In the genomic region with DNA sequence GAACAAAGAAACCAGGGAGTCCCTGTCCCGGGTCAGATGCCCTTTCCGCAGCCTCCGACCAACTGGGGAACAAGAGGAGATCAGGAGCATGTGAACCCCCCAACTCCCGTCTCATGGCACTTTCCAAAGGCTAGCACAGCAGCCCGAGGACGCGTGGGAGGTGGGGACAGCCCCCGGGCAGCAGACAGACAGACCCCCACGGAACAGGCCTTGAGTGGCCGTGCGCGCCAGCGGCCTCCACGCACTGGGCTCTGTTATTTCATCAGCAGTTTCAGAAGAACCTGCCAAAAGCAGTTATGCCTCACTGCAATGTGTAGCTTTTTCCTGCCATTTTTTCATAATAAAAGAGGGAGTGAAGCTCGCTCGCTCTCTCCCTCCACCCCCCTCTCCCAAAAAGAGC, we compare ENCODE assay signal across 1 cellular context.
A peak's percentile ranks its signal among the peaks of the same experiment; 100 is the strongest.
TF ChIP-seq lines count a peak whose summit lies in the region.

No MANE protein-coding gene starts in this region.

TF ChIP-seq in H1, 55 proteins besides CTCF, POLR2A, EP300 and RAD21:
- TF ChIP-seq, protein P1, sequence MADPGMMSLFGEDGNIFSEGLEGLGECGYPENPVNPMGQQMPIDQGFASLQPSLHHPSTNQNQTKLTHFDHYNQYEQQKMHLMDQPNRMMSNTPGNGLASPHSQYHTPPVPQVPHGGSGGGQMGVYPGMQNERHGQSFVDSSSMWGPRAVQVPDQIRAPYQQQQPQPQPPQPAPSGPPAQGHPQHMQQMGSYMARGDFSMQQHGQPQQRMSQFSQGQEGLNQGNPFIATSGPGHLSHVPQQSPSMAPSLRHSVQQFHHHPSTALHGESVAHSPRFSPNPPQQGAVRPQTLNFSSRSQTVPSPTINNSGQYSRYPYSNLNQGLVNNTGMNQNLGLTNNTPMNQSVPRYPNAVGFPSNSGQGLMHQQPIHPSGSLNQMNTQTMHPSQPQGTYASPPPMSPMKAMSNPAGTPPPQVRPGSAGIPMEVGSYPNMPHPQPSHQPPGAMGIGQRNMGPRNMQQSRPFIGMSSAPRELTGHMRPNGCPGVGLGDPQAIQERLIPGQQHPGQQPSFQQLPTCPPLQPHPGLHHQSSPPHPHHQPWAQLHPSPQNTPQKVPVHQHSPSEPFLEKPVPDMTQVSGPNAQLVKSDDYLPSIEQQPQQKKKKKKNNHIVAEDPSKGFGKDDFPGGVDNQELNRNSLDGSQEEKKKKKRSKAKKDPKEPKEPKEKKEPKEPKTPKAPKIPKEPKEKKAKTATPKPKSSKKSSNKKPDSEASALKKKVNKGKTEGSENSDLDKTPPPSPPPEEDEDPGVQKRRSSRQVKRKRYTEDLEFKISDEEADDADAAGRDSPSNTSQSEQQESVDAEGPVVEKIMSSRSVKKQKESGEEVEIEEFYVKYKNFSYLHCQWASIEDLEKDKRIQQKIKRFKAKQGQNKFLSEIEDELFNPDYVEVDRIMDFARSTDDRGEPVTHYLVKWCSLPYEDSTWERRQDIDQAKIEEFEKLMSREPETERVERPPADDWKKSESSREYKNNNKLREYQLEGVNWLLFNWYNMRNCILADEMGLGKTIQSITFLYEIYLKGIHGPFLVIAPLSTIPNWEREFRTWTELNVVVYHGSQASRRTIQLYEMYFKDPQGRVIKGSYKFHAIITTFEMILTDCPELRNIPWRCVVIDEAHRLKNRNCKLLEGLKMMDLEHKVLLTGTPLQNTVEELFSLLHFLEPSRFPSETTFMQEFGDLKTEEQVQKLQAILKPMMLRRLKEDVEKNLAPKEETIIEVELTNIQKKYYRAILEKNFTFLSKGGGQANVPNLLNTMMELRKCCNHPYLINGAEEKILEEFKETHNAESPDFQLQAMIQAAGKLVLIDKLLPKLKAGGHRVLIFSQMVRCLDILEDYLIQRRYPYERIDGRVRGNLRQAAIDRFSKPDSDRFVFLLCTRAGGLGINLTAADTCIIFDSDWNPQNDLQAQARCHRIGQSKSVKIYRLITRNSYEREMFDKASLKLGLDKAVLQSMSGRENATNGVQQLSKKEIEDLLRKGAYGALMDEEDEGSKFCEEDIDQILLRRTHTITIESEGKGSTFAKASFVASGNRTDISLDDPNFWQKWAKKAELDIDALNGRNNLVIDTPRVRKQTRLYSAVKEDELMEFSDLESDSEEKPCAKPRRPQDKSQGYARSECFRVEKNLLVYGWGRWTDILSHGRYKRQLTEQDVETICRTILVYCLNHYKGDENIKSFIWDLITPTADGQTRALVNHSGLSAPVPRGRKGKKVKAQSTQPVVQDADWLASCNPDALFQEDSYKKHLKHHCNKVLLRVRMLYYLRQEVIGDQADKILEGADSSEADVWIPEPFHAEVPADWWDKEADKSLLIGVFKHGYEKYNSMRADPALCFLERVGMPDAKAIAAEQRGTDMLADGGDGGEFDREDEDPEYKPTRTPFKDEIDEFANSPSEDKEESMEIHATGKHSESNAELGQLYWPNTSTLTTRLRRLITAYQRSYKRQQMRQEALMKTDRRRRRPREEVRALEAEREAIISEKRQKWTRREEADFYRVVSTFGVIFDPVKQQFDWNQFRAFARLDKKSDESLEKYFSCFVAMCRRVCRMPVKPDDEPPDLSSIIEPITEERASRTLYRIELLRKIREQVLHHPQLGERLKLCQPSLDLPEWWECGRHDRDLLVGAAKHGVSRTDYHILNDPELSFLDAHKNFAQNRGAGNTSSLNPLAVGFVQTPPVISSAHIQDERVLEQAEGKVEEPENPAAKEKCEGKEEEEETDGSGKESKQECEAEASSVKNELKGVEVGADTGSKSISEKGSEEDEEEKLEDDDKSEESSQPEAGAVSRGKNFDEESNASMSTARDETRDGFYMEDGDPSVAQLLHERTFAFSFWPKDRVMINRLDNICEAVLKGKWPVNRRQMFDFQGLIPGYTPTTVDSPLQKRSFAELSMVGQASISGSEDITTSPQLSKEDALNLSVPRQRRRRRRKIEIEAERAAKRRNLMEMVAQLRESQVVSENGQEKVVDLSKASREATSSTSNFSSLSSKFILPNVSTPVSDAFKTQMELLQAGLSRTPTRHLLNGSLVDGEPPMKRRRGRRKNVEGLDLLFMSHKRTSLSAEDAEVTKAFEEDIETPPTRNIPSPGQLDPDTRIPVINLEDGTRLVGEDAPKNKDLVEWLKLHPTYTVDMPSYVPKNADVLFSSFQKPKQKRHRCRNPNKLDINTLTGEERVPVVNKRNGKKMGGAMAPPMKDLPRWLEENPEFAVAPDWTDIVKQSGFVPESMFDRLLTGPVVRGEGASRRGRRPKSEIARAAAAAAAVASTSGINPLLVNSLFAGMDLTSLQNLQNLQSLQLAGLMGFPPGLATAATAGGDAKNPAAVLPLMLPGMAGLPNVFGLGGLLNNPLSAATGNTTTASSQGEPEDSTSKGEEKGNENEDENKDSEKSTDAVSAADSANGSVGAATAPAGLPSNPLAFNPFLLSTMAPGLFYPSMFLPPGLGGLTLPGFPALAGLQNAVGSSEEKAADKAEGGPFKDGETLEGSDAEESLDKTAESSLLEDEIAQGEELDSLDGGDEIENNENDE (IDR thresholded peaks at IDR 0.05; ENCODE audit: insufficient replicate concordance, low read length): no peak
- TF ChIP-seq, protein P2, sequence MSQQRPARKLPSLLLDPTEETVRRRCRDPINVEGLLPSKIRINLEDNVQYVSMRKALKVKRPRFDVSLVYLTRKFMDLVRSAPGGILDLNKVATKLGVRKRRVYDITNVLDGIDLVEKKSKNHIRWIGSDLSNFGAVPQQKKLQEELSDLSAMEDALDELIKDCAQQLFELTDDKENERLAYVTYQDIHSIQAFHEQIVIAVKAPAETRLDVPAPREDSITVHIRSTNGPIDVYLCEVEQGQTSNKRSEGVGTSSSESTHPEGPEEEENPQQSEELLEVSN (IDR thresholded peaks at IDR 0.05): 0 out of 2 replicates have a peak, but pooled peaks have one; percentile 5
- TF ChIP-seq TAF1 (IDR thresholded peaks at IDR 0.05; ENCODE audit: low read depth, low read length) (0 out of 2 replicates have a peak, but pooled peaks have one; percentile 4), SUZ12 (IDR thresholded peaks at IDR 0.05; ENCODE audit: low read length) (no peak), EZH2 (IDR thresholded peaks at IDR 0.05; ENCODE audit: low read depth, low read length, severe bottlenecking) (peak; percentile 17), KDM5A (IDR thresholded peaks at IDR 0.05; ENCODE audit: low read length) (no peak)
